In genomic region chr18:47953471-47953931, GRCh38 we compare ENCODE assay signal across 8 cellular contexts. TPM values are rescaled to one million over a fixed set of nuclear protein-coding genes. Genes with fewer than 3 reads are reported as not detected.
A peak's percentile ranks its signal among the peaks of the same experiment; 100 is the strongest.
DNase-seq lines count a peak whose midpoint lies in the region; ATAC-seq and TF ChIP-seq lines count a peak whose summit lies in the region.

No MANE protein-coding gene starts in this region.

- peaks cover 0 to 29% (median 0%) of the 10 kb centered on the region in 5 donors for H3K27me3 Mint-ChIP-seq in naive thymus-derived CD4-positive, alpha-beta T cell
- H3K27me3 Mint-ChIP-seq in Caco-2 (ENCODE audit: insufficient read depth, unreplicated experiment) = peaks cover 9% of the 10 kb centered on the region

- DNase-seq in Peyer's patch (peak in 2 of 3 donors; percentile 51 to 64), cardiac fibroblast (ENCODE audit: low read depth in 2 of 2) (peak; percentile 79), NCI-H2227 (lab: John Stamatoyannopoulos, UW; ENCODE audit: unreplicated experiment) (no peak), Caco-2 (no peak)
- peak in 5 of 9 donors; percentile 10 to 25 (median 14) for DNase-seq in naive thymus-derived CD4-positive, alpha-beta T cell

- CTCF ChIA-PET in naive thymus-derived CD4-positive, alpha-beta T cell (lab: Charles Lee) = no interaction called here
- CTCF ChIA-PET in Caco-2 (lab: Charles Lee) = no interaction called here

- H3K9me3 Mint-ChIP-seq in naive thymus-derived CD4-positive, alpha-beta T cell = peaks cover 0 to 1% (median 0%) of the 10 kb centered on the region in 11 donors
- H3K9me3 Mint-ChIP-seq in Caco-2 (ENCODE audit: unreplicated experiment) = no peaks in the 10 kb centered on the region

- intact Hi-C loops in naive thymus-derived CD4-positive, alpha-beta T cell (cut with micrococcal nuclease) = loop anchor here in 1 of 2 donors (2.0 kb wide), 1 partner anchor 23 kb away; the partner anchor contains the start of gene SMAD2
- intact Hi-C loops in Caco-2 (cut with micrococcal nuclease; ENCODE audit: unreplicated experiment) = no loop called here

- ATAC-seq in GM18858 (IDR thresholded peaks at IDR 0.05; ENCODE audit: unreplicated experiment) (peak; percentile 72), HG03139 (IDR thresholded peaks at IDR 0.05; ENCODE audit: unreplicated experiment) (peak; percentile 88)
- ATAC-seq in naive thymus-derived CD4-positive, alpha-beta T cell = peak; percentile 92

- H3K27ac Mint-ChIP-seq in naive thymus-derived CD4-positive, alpha-beta T cell = peak overlapping the region; percentile 9 to 84 (median 67)
- no peak overlapping the region for H3K27ac Mint-ChIP-seq in Caco-2 (ENCODE audit: unreplicated experiment)

- H3K36me3 Mint-ChIP-seq in naive thymus-derived CD4-positive, alpha-beta T cell = no peaks in the 10 kb centered on the region
- H3K36me3 Mint-ChIP-seq in Caco-2 (ENCODE audit: insufficient read depth, unreplicated experiment) = no peaks in the 10 kb centered on the region

- H3K27me3 ChIP-seq in BLaER1 (no peaks in the 10 kb centered on the region), Peyer's patch (no peaks in the 10 kb centered on the region), Caco-2 (replicated peaks; ENCODE audit: control insufficient read depth, insufficient read depth, low read length) (no peaks in the 10 kb centered on the region)
- no peaks in the 10 kb centered on the region for H3K27me3 ChIP-seq in naive thymus-derived CD4-positive, alpha-beta T cell (ENCODE audit: control insufficient read depth in 2 of 2, insufficient read depth in 2 of 2, low read length in 2 of 2)

- BruUV-seq in Caco-2 (replicated peaks; lab: Mats Ljungman, UMichigan) = no TSS peak

- POLR2A ChIA-PET in naive thymus-derived CD4-positive, alpha-beta T cell (lab: Charles Lee) = interaction anchor here (0.9 kb wide), 1 partner anchor 96 kb away, joined by 3 read pairs; no protein-coding TSS in a partner anchor
- POLR2A ChIA-PET in Caco-2 (lab: Charles Lee) = no interaction called here

- no peak for TF ChIP-seq POLR2A in Peyer's patch (IDR thresholded peaks at IDR 0.05)

- H3K36me3 ChIP-seq in BLaER1 = no peaks in the 10 kb centered on the region
- H3K36me3 ChIP-seq in Peyer's patch = no peaks in the 10 kb centered on the region
- no peaks in the 10 kb centered on the region for H3K36me3 ChIP-seq in naive thymus-derived CD4-positive, alpha-beta T cell (ENCODE audit: control insufficient read depth in 2 of 3, insufficient read depth in 3 of 3, low read length in 3 of 3)
- H3K36me3 ChIP-seq in Caco-2 (ENCODE audit: control insufficient read depth, insufficient read depth, low read length) = no peaks in the 10 kb centered on the region

- no peak overlapping the region for H3K9ac ChIP-seq in BLaER1

- no peaks in the 10 kb centered on the region for H4K20me1 ChIP-seq in BLaER1

- H3K4me3 ChIP-seq in BLaER1 (no peak overlapping the region), Peyer's patch (no peak overlapping the region), cardiac fibroblast (replicated peaks in 1 of 2; ENCODE audit: low read depth in 2 of 2, low read length in 2 of 2) (no peak overlapping the region), Caco-2 (ENCODE audit: low read depth, low read length) (no peak overlapping the region)
- H3K4me3 ChIP-seq in naive thymus-derived CD4-positive, alpha-beta T cell (ENCODE audit: low read length) = no peak overlapping the region

- peak overlapping the region; percentile 71 for H3K4me2 ChIP-seq in BLaER1

- H3K4me1 ChIP-seq in BLaER1 (peaks cover 37% of the 10 kb centered on the region), Peyer's patch (no peaks in the 10 kb centered on the region), Caco-2 (no peaks in the 10 kb centered on the region)
- peaks cover 8 to 11% of the 10 kb centered on the region in 2 donors for H3K4me1 ChIP-seq in naive thymus-derived CD4-positive, alpha-beta T cell (ENCODE audit: control insufficient read depth in 2 of 2, insufficient read depth in 2 of 2, low read length in 2 of 2)

- peak overlapping the region in 9 of 10 donors; percentile 7 to 77 (median 59) for H3K4me3 Mint-ChIP-seq in naive thymus-derived CD4-positive, alpha-beta T cell
- no peak overlapping the region for H3K4me3 Mint-ChIP-seq in Caco-2 (ENCODE audit: unreplicated experiment)

- H3K9me3 ChIP-seq in BLaER1 (peaks cover 10% of the 10 kb centered on the region), Peyer's patch (no peaks in the 10 kb centered on the region), Caco-2 (no peaks in the 10 kb centered on the region)
- no peaks in the 10 kb centered on the region for H3K9me3 ChIP-seq in naive thymus-derived CD4-positive, alpha-beta T cell (ENCODE audit: control insufficient read depth in 2 of 3, low read length in 3 of 3)

- H3K4me1 Mint-ChIP-seq in naive thymus-derived CD4-positive, alpha-beta T cell = peaks cover 7 to 14% (median 13%) of the 10 kb centered on the region in 7 donors
- H3K4me1 Mint-ChIP-seq in Caco-2 (ENCODE audit: low read depth, unreplicated experiment) = no peaks in the 10 kb centered on the region

- TF ChIP-seq CTCF in Peyer's patch (IDR thresholded peaks at IDR 0.05) (no peak), cardiac fibroblast (IDR thresholded peaks at IDR 0.05; ENCODE audit: low read depth, low read length) (no peak), Caco-2 (IDR thresholded peaks at IDR 0.05; ENCODE audit: insufficient read depth in 1 of 2, low read depth in 1 of 2, low read length in 1 of 2, severe bottlenecking in 1 of 2, unreplicated experiment in 1 of 2) (no peak)

- peak overlapping the region; percentile 8; the same call in 1 of the 2 replicates for H3K27ac ChIP-seq in BLaER1
- H3K27ac ChIP-seq in Peyer's patch = no peak overlapping the region
- H3K27ac ChIP-seq in naive thymus-derived CD4-positive, alpha-beta T cell (ENCODE audit: low read depth, low read length) = no peak overlapping the region

RNA-seq across cellular contexts. Expression of gene SMAD2, which starts 23.0 kb away (rescaled TPM):
- total RNA-seq in Peyer's patch (10 to 100 TPM; 26.9 to 53.6 (median 38.6) TPM), Caco-2 (2022) (50.9 and 53.5 TPM in 2 replicates)
- 100 to 1,000 TPM; 100 to 164 (median 144) TPM for total RNA-seq in naive thymus-derived CD4-positive, alpha-beta T cell
- polyA plus RNA-seq in naive thymus-derived CD4-positive, alpha-beta T cell = 100 to 1,000 TPM in 1 of 2 donors, 10 to 100 TPM in 1; 91.3 to 111 TPM

Comparison
In these comparisons a context has a peak if more than half of its experiments do, and no peak if none do; other contexts are left out.
1. DNase-seq: peak in Peyer's patch (2 of 3), cardiac fibroblast (2 of 2) and naive thymus-derived CD4-positive, alpha-beta T cell (5 of 9); none in NCI-H2227 (single experiment) and Caco-2 (0 of 2).
2. Peak in every context shown above with its lines, with median percentiles within 50 percentile points of each other: ATAC-seq.